Comparison of ENCODE assay signal across 8 cellular contexts in the genomic region with DNA sequence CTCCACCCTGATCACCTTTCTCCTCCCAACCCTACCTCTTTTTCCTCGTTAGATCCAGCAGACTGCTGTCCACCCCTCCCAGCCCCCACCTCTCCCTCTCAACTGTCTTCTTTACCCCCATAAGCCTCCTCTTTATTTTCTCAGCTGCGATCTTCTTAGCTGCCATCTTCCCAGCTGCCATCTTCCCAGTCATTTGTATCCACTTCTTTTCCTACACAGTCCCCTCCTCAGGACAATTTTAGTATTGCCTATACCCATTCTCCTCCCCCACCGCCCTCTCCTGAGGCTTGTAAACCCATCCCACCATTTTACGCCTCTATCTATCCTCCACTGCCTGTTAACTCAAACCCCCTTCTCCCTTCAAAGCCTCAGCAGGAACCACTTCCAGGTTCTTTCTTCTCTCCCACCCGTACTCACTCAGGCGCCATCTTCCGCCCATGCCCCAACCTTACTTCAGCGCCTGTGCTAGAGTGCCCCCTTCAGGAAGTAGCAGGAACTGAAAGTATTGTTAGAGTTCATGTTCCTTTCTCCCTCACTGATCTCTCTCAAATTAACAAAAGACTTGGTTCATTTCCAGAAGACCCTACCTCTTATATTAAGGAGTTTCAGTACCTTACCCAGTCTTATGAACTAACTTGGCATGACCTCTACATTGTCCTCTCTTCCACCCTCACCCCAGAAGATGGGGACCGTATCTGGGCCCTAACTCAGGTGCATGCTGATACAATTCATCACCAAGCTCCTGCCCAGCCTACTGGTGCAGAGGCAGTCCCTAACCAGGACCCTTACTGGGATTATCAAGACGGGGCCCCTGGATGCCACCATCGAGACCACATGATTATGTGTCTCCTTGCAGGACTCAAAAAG.
DNase-seq lines count a peak whose midpoint lies in the region; ATAC-seq and TF ChIP-seq lines count a peak whose summit lies in the region.

No MANE protein-coding gene starts in this region.

- H3K9me3 ChIP-seq in vagina: no peaks in the 10 kb centered on the region

- no peaks in the 10 kb centered on the region for H3K27me3 ChIP-seq in vagina

- TF ChIP-seq CTCF in AG09319 (IDR thresholded peaks at IDR 0.05; ENCODE audit: low read depth, low read length) (peak; percentile 49), GM10248 (IDR thresholded peaks at IDR 0.05; ENCODE audit: control extremely low read depth, extremely low read depth, low read depth, missing control alignments) (peak; percentile 30), vagina (IDR thresholded peaks at IDR 0.05) (no peak)

- no peak for TF ChIP-seq POLR2A in vagina (IDR thresholded peaks at IDR 0.05)

- H3K4me1 ChIP-seq in vagina: peaks cover 8% of the 10 kb centered on the region

- CTCF ChIA-PET in GM10248 (lab: Yijun Ruan, JAX): interaction anchor here (0.9 to 2.5 kb wide), 2 partner anchors 13 to 63 kb away, joined by 3 to 7 read pairs; no protein-coding TSS in a partner anchor

- intact Hi-C loops in vagina (cut with DNase I): no loop called here

- POLR2A ChIA-PET in GM10248 (lab: Yijun Ruan, JAX): no interaction called here

- H3K4me3 ChIP-seq in vagina: no peak overlapping the region

- no peak overlapping the region for H3K27ac ChIP-seq in vagina

- DNase-seq in AG09319 (ENCODE audit: extremely low read depth, low read depth) (no peak), GM10248 (ENCODE audit: extremely low spot score) (no peak), OCI-M1 (lab: John Stamatoyannopoulos, UW) (peak; percentile 90), foreskin melanocyte (peak; percentile 10), vagina (ENCODE audit: extremely low spot score in 2 of 2) (no peak)
- no peak for DNase-seq in activated CD8-positive, alpha-beta memory T cell treated with anti-CD3 and anti-CD28 coated beads, Interleukin-2, amount 50 U/mL, for 48 hours

- ATAC-seq in GM18858 (IDR thresholded peaks at IDR 0.05; ENCODE audit: unreplicated experiment) (no peak), HG03097 (IDR thresholded peaks at IDR 0.05; ENCODE audit: low FRiP score, unreplicated experiment) (no peak)

- H3K36me3 ChIP-seq in vagina: no peaks in the 10 kb centered on the region

Comparison
In these comparisons a context has a peak if more than half of its experiments do, and no peak if none do; other contexts are left out.
1. DNase-seq: peak in OCI-M1 (single experiment) and foreskin melanocyte (single experiment); none in AG09319 (single experiment), GM10248 (single experiment), vagina (0 of 2) and activated CD8-positive, alpha-beta memory T cell treated with anti-CD3 and anti-CD28 coated beads, Interleukin-2, amount 50 U/mL, for 48 hours (single experiment).
2. CTCF ChIP-seq: peak in AG09319 (single experiment) and GM10248 (single experiment); none in vagina (0 of 3).